26 cellular contexts compared by ENCODE assay signal in genomic region chr3:107982165-107982564, GRCh38.
DNase-seq lines count a peak whose midpoint lies in the region; ATAC-seq, FAIRE-seq and TF ChIP-seq lines count a peak whose summit lies in the region.
"Had no signal": no experiment of that assay in that cellular context is flagged by ENCODE, and none has a peak within 500 bp of the region (broad histone marks: within the 10 kb centered on the region; RNA-seq: fewer than 3 reads in every experiment).

No MANE protein-coding gene starts in this region.

- no peaks in the 10 kb centered on the region for H3K9me3 ChIP-seq in breast epithelium
- H3K9me3 ChIP-seq in PC-9 (ENCODE audit: insufficient read depth, low read depth), result no peaks in the 10 kb centered on the region
- H3K9me3 ChIP-seq in small intestine (ENCODE audit: control insufficient read depth, low read depth), result no peaks in the 10 kb centered on the region
- H3K9me3 ChIP-seq in upper lobe of left lung, result no peaks in the 10 kb centered on the region
- H3K9me3 ChIP-seq: A549, neutrophil, prostate gland, SJSA1, transverse colon had no signal

- no peak overlapping the region for H3K27ac Mint-ChIP-seq in MCF 10A (ENCODE audit: low read depth, unreplicated experiment)
- H3K27ac Mint-ChIP-seq: activated CD4-positive, alpha-beta T cell treated with anti-CD3 and anti-CD28 coated beads, Interleukin-2, amount 10 ng/mL, durations not matched to agents 24 days and 14 days; activated naive CD4-positive, alpha-beta T cell treated with anti-CD3 and anti-CD28 coated beads for 36 hours; activated T-cell treated with anti-CD3 and anti-CD28 coated beads, Interleukin-2, amount 50 U/mL, for 72 hours; B cell had no signal

- no peaks in the 10 kb centered on the region for H3K27me3 ChIP-seq in breast epithelium
- H3K27me3 ChIP-seq in PC-9 (ENCODE audit: insufficient read depth, low read depth), result no peaks in the 10 kb centered on the region
- H3K27me3 ChIP-seq in foreskin keratinocyte, result no peaks in the 10 kb centered on the region
- no peaks in the 10 kb centered on the region for H3K27me3 ChIP-seq in small intestine (ENCODE audit: control insufficient read depth in 2 of 2, insufficient read depth in 2 of 2, low read length in 2 of 2)
- no peaks in the 10 kb centered on the region for H3K27me3 ChIP-seq in upper lobe of left lung
- H3K27me3 ChIP-seq: SJSA1, transverse colon had no signal

- no peaks in the 10 kb centered on the region for H3K79me2 ChIP-seq in PC-9 (ENCODE audit: low read depth)

- no peak for TF ChIP-seq EP300 in upper lobe of left lung (IDR thresholded peaks at IDR 0.05)

- H3K9me2 ChIP-seq in PC-9 (ENCODE audit: insufficient read depth), result no peaks in the 10 kb centered on the region

- POLR2A ChIA-PET in MCF 10A (lab: Yijun Ruan, JAX), result no interaction called here
- POLR2A ChIA-PET in PC-9 (lab: Charles Lee; ENCODE audit: unreplicated experiment), result no interaction called here

- CTCF ChIA-PET in MCF 10A (lab: Yijun Ruan, JAX) (no interaction called here), PC-9 (lab: Charles Lee) (no interaction called here)

- H3K4me1 ChIP-seq in breast epithelium (peaks cover 0 to 2% of the 10 kb centered on the region in 2 donors), PC-9 (replicated peaks; ENCODE audit: insufficient read depth) (peaks cover 30% of the 10 kb centered on the region), foreskin keratinocyte (peaks cover 15% of the 10 kb centered on the region), small intestine (ENCODE audit: control insufficient read depth in 2 of 2, insufficient read depth in 1 of 2, low read depth in 1 of 2, low read length in 1 of 2) (peaks cover 0 to 8% of the 10 kb centered on the region in 2 donors), upper lobe of left lung (peaks cover 9 to 28% (median 22%) of the 10 kb centered on the region in 4 donors)
- H3K4me1 ChIP-seq: prostate gland had no signal

- peak overlapping the region; percentile 53; the same call in 1 of the 2 replicates for H2AFZ ChIP-seq in PC-9

- H3K4me3 ChIP-seq in breast epithelium (no peak overlapping the region), PC-9 (no peak overlapping the region), small intestine (ENCODE audit: low read depth in 1 of 2, low read length in 2 of 2) (no peak overlapping the region), upper lobe of left lung (no peak overlapping the region)
- H3K4me3 ChIP-seq: A549, prostate gland, SJSA1, transverse colon had no signal

- no peaks in the 10 kb centered on the region for H3K27me3 Mint-ChIP-seq in MCF 10A (ENCODE audit: insufficient read depth, unreplicated experiment)
- H3K27me3 Mint-ChIP-seq: activated CD4-positive, alpha-beta T cell treated with anti-CD3 and anti-CD28 coated beads, Interleukin-2, amount 10 ng/mL, durations not matched to agents 24 days and 14 days; B cell; central memory CD8-positive, alpha-beta T cell had no signal

- FAIRE-seq in small intestine (lab: Jason Lieb, UNC), result peak; percentile 85
- FAIRE-seq: A549, HTR-8/SVneo, RCC 7860 had no signal

- intact Hi-C loops in breast epithelium (cut with DNase I; ENCODE audit: low total_unique reads), result no loop called here
- intact Hi-C loops in MCF 10A (cut with micrococcal nuclease), result no loop called here
- intact Hi-C loops in PC-9 (cut with micrococcal nuclease; ENCODE audit: unreplicated experiment), result no loop called here

- TF ChIP-seq POLR2A in breast epithelium (IDR thresholded peaks at IDR 0.05), result no peak
- no peak for TF ChIP-seq POLR2A in upper lobe of left lung (IDR thresholded peaks at IDR 0.05)

- H3K36me3 ChIP-seq in breast epithelium (no peaks in the 10 kb centered on the region), PC-9 (ENCODE audit: low read depth) (no peaks in the 10 kb centered on the region), small intestine (ENCODE audit: control insufficient read depth in 2 of 2, insufficient read depth in 2 of 2, low read length in 2 of 2) (no peaks in the 10 kb centered on the region), upper lobe of left lung (no peaks in the 10 kb centered on the region)
- H3K36me3 ChIP-seq: neutrophil, prostate gland, SJSA1, transverse colon, WERI-Rb-1 had no signal

- no peaks in the 10 kb centered on the region for H3K36me3 Mint-ChIP-seq in MCF 10A (ENCODE audit: insufficient read depth, unreplicated experiment)

- peaks cover 13% of the 10 kb centered on the region for H3K4me1 Mint-ChIP-seq in MCF 10A (ENCODE audit: insufficient read depth, unreplicated experiment)

- H3K27ac ChIP-seq in breast epithelium, result peak overlapping the region; percentile 1 to 68
- peak overlapping the region; percentile 9; the same call in 1 of the 2 replicates for H3K27ac ChIP-seq in PC-9
- H3K27ac ChIP-seq in foreskin keratinocyte, result no peak overlapping the region
- no peak overlapping the region for H3K27ac ChIP-seq in small intestine (ENCODE audit: low read depth in 1 of 2, low read length in 1 of 2)
- H3K27ac ChIP-seq in upper lobe of left lung, result peak overlapping the region in 1 of 4 donors; percentile 12
- H3K27ac ChIP-seq: A549, KMS-11, neutrophil, prostate gland, SJSA1, WERI-Rb-1 had no signal

- H3K9me3 Mint-ChIP-seq in MCF 10A (ENCODE audit: unreplicated experiment), result no peaks in the 10 kb centered on the region
- H3K9me3 Mint-ChIP-seq: activated CD4-positive, alpha-beta T cell treated with anti-CD3 and anti-CD28 coated beads, Interleukin-2, amount 10 ng/mL, durations not matched to agents 24 days and 14 days; activated naive CD4-positive, alpha-beta T cell treated with anti-CD3 and anti-CD28 coated beads for 36 hours; activated T-cell treated with anti-CD3 and anti-CD28 coated beads, Interleukin-2, amount 50 U/mL, for 72 hours; central memory CD8-positive, alpha-beta T cell had no signal

- no peak overlapping the region for H3K4me3 Mint-ChIP-seq in MCF 10A (ENCODE audit: unreplicated experiment)
- H3K4me3 Mint-ChIP-seq: activated CD4-positive, alpha-beta T cell treated with anti-CD3 and anti-CD28 coated beads, Interleukin-2, amount 10 ng/mL, durations not matched to agents 24 days and 14 days; activated naive CD4-positive, alpha-beta T cell treated with anti-CD3 and anti-CD28 coated beads for 36 hours; activated T-cell treated with anti-CD3 and anti-CD28 coated beads, Interleukin-2, amount 50 U/mL, for 72 hours; B cell; central memory CD8-positive, alpha-beta T cell had no signal

- BruUV-seq in MCF 10A (replicated peaks; lab: Mats Ljungman, UMichigan) (no TSS peak), PC-9 (replicated peaks; lab: Mats Ljungman, UMichigan) (no TSS peak)

- no peak for TF ChIP-seq CTCF in breast epithelium (IDR thresholded peaks at IDR 0.05)
- no peak for TF ChIP-seq CTCF in MCF 10A (IDR thresholded peaks at IDR 0.05; ENCODE audit: unreplicated experiment)
- TF ChIP-seq CTCF in PC-9 (conservative IDR thresholded peaks at IDR 0.05), result no peak
- TF ChIP-seq CTCF in foreskin keratinocyte (conservative IDR thresholded peaks at IDR 0.05), result peak; percentile 14
- no peak for TF ChIP-seq CTCF in upper lobe of left lung (IDR thresholded peaks at IDR 0.05)

- DNase-seq in breast epithelium (ENCODE audit: low spot score in 2 of 2) (no peak), MCF 10A (ENCODE audit: unreplicated experiment) (no peak), PC-9 (no peak), foreskin keratinocyte (no peak), small intestine (no peak), AG20443 (ENCODE audit: low spot score) (no peak), upper lobe of left lung (no peak), T-helper 1 cell (no peak)
- DNase-seq: activated CD4-positive, alpha-beta T cell treated with anti-CD3 and anti-CD28 coated beads, Interleukin-2, amount 10 ng/mL, durations not matched to agents 24 days and 14 days; activated naive CD4-positive, alpha-beta T cell treated with anti-CD3 and anti-CD28 coated beads for 36 hours; activated T-cell treated with anti-CD3 and anti-CD28 coated beads, Interleukin-2, amount 50 U/mL, for 72 hours; H7; NCI-H146; NCI-H510A treated with DMSO at 0.1 percent for 48 hours; stimulated activated CD8-positive, alpha-beta memory T cell treated with anti-CD3 and anti-CD28 coated beads, Interleukin-4, amount 100 ng/mL, for 48 hours; transverse colon; WERI-Rb-1 had no signal

- ATAC-seq in foreskin keratinocyte, result no peak
- no peak for ATAC-seq in upper lobe of left lung (ENCODE audit: low FRiP score in 2 of 2)
- ATAC-seq: A549; activated T-cell treated with anti-CD3 and anti-CD28 coated beads, Interleukin-2, amount 50 U/mL, for 72 hours had no signal

- H3F3A ChIP-seq in PC-9 (ENCODE audit: insufficient read depth, low read depth), result peaks cover 19% of the 10 kb centered on the region

- H4K20me1 ChIP-seq in PC-9 (ENCODE audit: insufficient read depth), result no peaks in the 10 kb centered on the region

- peak overlapping the region; percentile 14; the same call in 1 of the 2 replicates for H3K4me2 ChIP-seq in PC-9
- H3K4me2 ChIP-seq: A549, KMS-11 had no signal

- 52 to 89% (median 65%) methylated on average over 1 of the region's 1 CpG for WGBS in small intestine, 3 donors
- 28 to 31% methylated on average over 1 of the region's 1 CpG for WGBS in upper lobe of left lung, 2 donors

Comparison
In these comparisons a context has a peak if more than half of its experiments do, and no peak if none do; other contexts are left out.
1. H3K27ac ChIP-seq: peak in breast epithelium (2 of 2) and PC-9 (single experiment); none in foreskin keratinocyte (single experiment) and small intestine (0 of 2).